15 cellular contexts compared by ENCODE assay signal in the genomic region with DNA sequence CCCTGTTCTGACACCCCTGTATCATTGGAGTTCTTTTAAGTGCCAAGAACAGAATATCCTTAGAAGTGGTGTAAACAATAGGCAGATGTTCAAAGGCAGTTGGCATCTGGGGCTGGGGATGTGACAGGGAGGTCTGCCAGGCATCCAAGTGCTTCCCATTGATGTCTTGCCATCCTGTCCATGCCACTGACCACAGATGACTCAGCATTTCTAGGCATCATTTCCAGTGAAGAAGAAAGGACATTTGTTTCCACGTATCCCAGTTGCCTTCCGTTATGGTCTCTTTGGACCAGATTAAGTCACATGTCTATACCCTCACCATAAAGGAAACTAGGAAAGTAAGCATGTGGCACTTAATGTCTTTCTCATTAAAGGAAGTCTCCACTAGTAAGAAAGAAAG.
"Had no signal": no experiment of that assay in that cellular context is flagged by ENCODE, and none has a peak within 500 bp of the region (broad histone marks: within the 10 kb centered on the region; RNA-seq: fewer than 3 reads in every experiment).

No MANE protein-coding gene starts in this region.

- H3K36me3 ChIP-seq: upper lobe of right lung had no signal

- H3K27ac Mint-ChIP-seq: activated naive CD8-positive, alpha-beta T cell; immature natural killer cell; natural killer cell treated with Interleukin-12 subunit alpha and Interleukin-12 subunit beta and Interleukin-15 and Interleukin-18, amount 100 ng/mL, for 72 hours had no signal

- DNase-seq: activated CD4-positive, alpha-beta T cell treated with anti-CD3 and anti-CD28 coated beads, Interleukin-2, amount 50 U/mL, for 4 hours; activated CD4-positive, CD25-positive, alpha-beta regulatory T cell treated with anti-CD3 and anti-CD28 coated beads, Interleukin-2, amount 50 U/mL, for 72 hours; activated effector memory CD4-positive, alpha-beta T cell treated with anti-CD3 and anti-CD28 coated beads, Interleukin-2, amount 50 U/mL, for 16 hours; activated T-cell treated with anti-CD3 and anti-CD28 coated beads, Interleukin-2, amount 50 U/mL, for 1 hour; dermis blood vessel endothelial cell; immature natural killer cell; left cardiac atrium; stimulated activated CD4-positive, alpha-beta T cell treated with anti-CD3 and anti-CD28 coated beads, Interleukin-4, amount 100 ng/mL, for 1 hour; stimulated activated CD8-positive, alpha-beta memory T cell treated with anti-CD3 and anti-CD28 coated beads, Interleukin-4, amount 100 ng/mL, for 48 hours; stimulated activated naive CD8-positive, alpha-beta T cell treated with anti-CD3 and anti-CD28 coated beads, Interleukin-15, Interleukin-2, amounts not matched to agents 100 U/mL and 50 U/mL, for 24 hours; T-helper 9 cell; upper lobe of right lung had no signal

- H3K9me3 Mint-ChIP-seq: natural killer cell treated with Interleukin-12 subunit alpha and Interleukin-12 subunit beta and Interleukin-15 and Interleukin-18, amount 100 ng/mL, for 72 hours had no signal

- H3K4me3 ChIP-seq: lung, upper lobe of right lung had no signal

- H3K4me1 Mint-ChIP-seq: immature natural killer cell had no signal

- ATAC-seq: left cardiac atrium; natural killer cell treated with Interleukin-12 subunit alpha and Interleukin-12 subunit beta and Interleukin-15 and Interleukin-18, amount 100 ng/mL, for 72 hours; stimulated activated naive CD8-positive, alpha-beta T cell treated with anti-CD3 and anti-CD28 coated beads, Interleukin-15, Interleukin-2, amounts not matched to agents 100 U/mL and 50 U/mL, for 24 hours; upper lobe of right lung had no signal

- H3K27me3 ChIP-seq: upper lobe of right lung had no signal

- H3K4me3 Mint-ChIP-seq: activated naive CD8-positive, alpha-beta T cell; immature natural killer cell; natural killer cell treated with Interleukin-12 subunit alpha and Interleukin-12 subunit beta and Interleukin-15 and Interleukin-18, amount 100 ng/mL, for 72 hours had no signal

- H3K4me1 ChIP-seq: upper lobe of right lung had no signal

- H3K27ac ChIP-seq: upper lobe of right lung had no signal

- H3K36me3 Mint-ChIP-seq: activated naive CD8-positive, alpha-beta T cell; immature natural killer cell; natural killer cell treated with Interleukin-12 subunit alpha and Interleukin-12 subunit beta and Interleukin-15 and Interleukin-18, amount 100 ng/mL, for 72 hours had no signal

- H3K9me3 ChIP-seq: upper lobe of right lung had no signal
